ENCODE assay signal across 25 cellular contexts in genomic region chr1:71733121-71733520, GRCh38.
"Had no signal": no experiment of that assay in that cellular context is flagged by ENCODE, and none has a peak within 500 bp of the region (broad histone marks: within the 10 kb centered on the region; RNA-seq: fewer than 3 reads in every experiment).

No MANE protein-coding gene starts in this region.

- ATAC-seq: activated CD4-positive, alpha-beta T cell treated with anti-CD3 and anti-CD28 coated beads for 36 hours; activated CD8-positive, alpha-beta memory T cell treated with anti-CD3 and anti-CD28 coated beads, Interleukin-2, amount 10 ng/mL, durations not matched to agents 7 days and 5 days; activated CD8-positive, alpha-beta T cell treated with anti-CD3 and anti-CD28 coated beads, Interleukin-2, amount 10 ng/mL, durations not matched to agents 7 days and 5 days; activated naive CD8-positive, alpha-beta T cell treated with anti-CD3 and anti-CD28 coated beads, Interleukin-2, amount 50 U/mL, for 24 hours; activated T-cell treated with anti-CD3 and anti-CD28 coated beads, Interleukin-2, amount 50 U/mL, for 72 hours; esophagus mucosa had no signal

- H3K36me3 Mint-ChIP-seq: activated CD4-positive, alpha-beta memory T cell treated with anti-CD3 and anti-CD28 coated beads for 36 hours; activated CD8-positive, alpha-beta memory T cell treated with anti-CD3 and anti-CD28 coated beads, Interleukin-2, amount 10 ng/mL, durations not matched to agents 7 days and 5 days; activated naive CD4-positive, alpha-beta T cell treated with anti-CD3 and anti-CD28 coated beads, Interleukin-2, amount 50 U/mL, for 24 hours; activated naive CD8-positive, alpha-beta T cell treated with anti-CD3 and anti-CD28 coated beads for 36 hours had no signal

- H3K27ac ChIP-seq: brain microvascular endothelial cell, coronary artery had no signal

- H3K27me3 ChIP-seq: brain microvascular endothelial cell had no signal

- H3K27me3 Mint-ChIP-seq: activated CD4-positive, alpha-beta memory T cell treated with anti-CD3 and anti-CD28 coated beads for 36 hours; activated CD4-positive, alpha-beta T cell treated with anti-CD3 and anti-CD28 coated beads for 36 hours; activated CD4-positive, alpha-beta T cell treated with anti-CD3 and anti-CD28 coated beads, Interleukin-2, amount 10 ng/mL, durations not matched to agents 24 days and 14 days; activated CD8-positive, alpha-beta memory T cell treated with anti-CD3 and anti-CD28 coated beads, Interleukin-2, amount 10 ng/mL, durations not matched to agents 7 days and 5 days; activated naive CD4-positive, alpha-beta T cell treated with anti-CD3 and anti-CD28 coated beads, Interleukin-2, amount 50 U/mL, for 24 hours; activated naive CD8-positive, alpha-beta T cell treated with anti-CD3 and anti-CD28 coated beads, Interleukin-2, amount 50 U/mL, for 24 hours; central memory CD8-positive, alpha-beta T cell had no signal

- DNase-seq: activated CD4-positive, alpha-beta memory T cell treated with anti-CD3 and anti-CD28 coated beads for 36 hours; activated CD4-positive, alpha-beta T cell treated with anti-CD3 and anti-CD28 coated beads for 36 hours; activated CD4-positive, alpha-beta T cell treated with anti-CD3 and anti-CD28 coated beads, Interleukin-2, amount 10 ng/mL, durations not matched to agents 24 days and 14 days; activated CD4-positive, CD25-positive, alpha-beta regulatory T cell; activated CD4-positive, CD25-positive, alpha-beta regulatory T cell treated with anti-CD3 and anti-CD28 coated beads, Interleukin-2, amount 50 U/mL, for 72 hours; activated CD8-positive, alpha-beta memory T cell treated with anti-CD3 and anti-CD28 coated beads, Interleukin-2, amount 10 ng/mL, durations not matched to agents 7 days and 5 days; activated CD8-positive, alpha-beta memory T cell treated with anti-CD3 and anti-CD28 coated beads, Interleukin-2, amount 50 U/mL, for 4 hours; activated CD8-positive, alpha-beta T cell treated with anti-CD3 and anti-CD28 coated beads, Interleukin-2, amount 10 ng/mL, durations not matched to agents 7 days and 5 days; activated naive CD4-positive, alpha-beta T cell treated with anti-CD3 and anti-CD28 coated beads for 36 hours; activated naive CD8-positive, alpha-beta T cell treated with anti-CD3 and anti-CD28 coated beads for 36 hours; activated naive CD8-positive, alpha-beta T cell treated with anti-CD3 and anti-CD28 coated beads, Interleukin-2, amount 50 U/mL, for 24 hours; activated T-cell treated with anti-CD3 and anti-CD28 coated beads, Interleukin-2, amount 50 U/mL, for 1 hour; activated T-cell treated with anti-CD3 and anti-CD28 coated beads, Interleukin-2, amount 50 U/mL, for 72 hours; brain microvascular endothelial cell; dermis blood vessel endothelial cell; effector CD8-positive, alpha-beta T cell; endodermal cell; foreskin fibroblast; head of caudate nucleus; hippocampal formation; T-helper 2 cell had no signal

- H3K4me1 Mint-ChIP-seq: activated CD4-positive, alpha-beta T cell treated with anti-CD3 and anti-CD28 coated beads for 36 hours; activated CD4-positive, alpha-beta T cell treated with anti-CD3 and anti-CD28 coated beads, Interleukin-2, amount 10 ng/mL, durations not matched to agents 24 days and 14 days; activated CD8-positive, alpha-beta memory T cell treated with anti-CD3 and anti-CD28 coated beads, Interleukin-2, amount 10 ng/mL, durations not matched to agents 7 days and 5 days; activated naive CD4-positive, alpha-beta T cell treated with anti-CD3 and anti-CD28 coated beads, Interleukin-2, amount 50 U/mL, for 24 hours; activated naive CD8-positive, alpha-beta T cell treated with anti-CD3 and anti-CD28 coated beads for 36 hours; activated naive CD8-positive, alpha-beta T cell treated with anti-CD3 and anti-CD28 coated beads, Interleukin-2, amount 50 U/mL, for 24 hours; central memory CD8-positive, alpha-beta T cell had no signal

- H3K27ac Mint-ChIP-seq: activated CD4-positive, alpha-beta memory T cell treated with anti-CD3 and anti-CD28 coated beads for 36 hours; activated CD4-positive, alpha-beta T cell treated with anti-CD3 and anti-CD28 coated beads for 36 hours; activated CD4-positive, alpha-beta T cell treated with anti-CD3 and anti-CD28 coated beads, Interleukin-2, amount 10 ng/mL, durations not matched to agents 24 days and 14 days; activated CD8-positive, alpha-beta memory T cell treated with anti-CD3 and anti-CD28 coated beads, Interleukin-2, amount 10 ng/mL, durations not matched to agents 7 days and 5 days; activated CD8-positive, alpha-beta T cell treated with anti-CD3 and anti-CD28 coated beads, Interleukin-2, amount 10 ng/mL, durations not matched to agents 7 days and 5 days; activated naive CD4-positive, alpha-beta T cell treated with anti-CD3 and anti-CD28 coated beads for 36 hours; activated naive CD4-positive, alpha-beta T cell treated with anti-CD3 and anti-CD28 coated beads, Interleukin-2, amount 50 U/mL, for 24 hours; activated naive CD8-positive, alpha-beta T cell treated with anti-CD3 and anti-CD28 coated beads for 36 hours; activated naive CD8-positive, alpha-beta T cell treated with anti-CD3 and anti-CD28 coated beads, Interleukin-2, amount 50 U/mL, for 24 hours; activated T-cell treated with anti-CD3 and anti-CD28 coated beads, Interleukin-2, amount 50 U/mL, for 72 hours; endodermal cell had no signal

- H3K36me3 ChIP-seq: brain microvascular endothelial cell had no signal

- H3K9me3 Mint-ChIP-seq: activated CD4-positive, alpha-beta T cell treated with anti-CD3 and anti-CD28 coated beads, Interleukin-2, amount 10 ng/mL, durations not matched to agents 24 days and 14 days; activated naive CD4-positive, alpha-beta T cell treated with anti-CD3 and anti-CD28 coated beads for 36 hours; activated naive CD4-positive, alpha-beta T cell treated with anti-CD3 and anti-CD28 coated beads, Interleukin-2, amount 50 U/mL, for 24 hours; activated naive CD8-positive, alpha-beta T cell treated with anti-CD3 and anti-CD28 coated beads for 36 hours; endodermal cell had no signal

- H3K4me3 ChIP-seq: coronary artery had no signal

- H3K4me3 Mint-ChIP-seq: activated CD4-positive, alpha-beta memory T cell treated with anti-CD3 and anti-CD28 coated beads for 36 hours; activated CD4-positive, alpha-beta T cell treated with anti-CD3 and anti-CD28 coated beads for 36 hours; activated CD4-positive, alpha-beta T cell treated with anti-CD3 and anti-CD28 coated beads, Interleukin-2, amount 10 ng/mL, durations not matched to agents 24 days and 14 days; activated CD8-positive, alpha-beta memory T cell treated with anti-CD3 and anti-CD28 coated beads, Interleukin-2, amount 10 ng/mL, durations not matched to agents 7 days and 5 days; activated CD8-positive, alpha-beta T cell treated with anti-CD3 and anti-CD28 coated beads, Interleukin-2, amount 10 ng/mL, durations not matched to agents 7 days and 5 days; activated naive CD4-positive, alpha-beta T cell treated with anti-CD3 and anti-CD28 coated beads for 36 hours; activated naive CD4-positive, alpha-beta T cell treated with anti-CD3 and anti-CD28 coated beads, Interleukin-2, amount 50 U/mL, for 24 hours; activated naive CD8-positive, alpha-beta T cell treated with anti-CD3 and anti-CD28 coated beads for 36 hours; activated naive CD8-positive, alpha-beta T cell treated with anti-CD3 and anti-CD28 coated beads, Interleukin-2, amount 50 U/mL, for 24 hours; activated T-cell treated with anti-CD3 and anti-CD28 coated beads, Interleukin-2, amount 50 U/mL, for 72 hours; central memory CD8-positive, alpha-beta T cell; endodermal cell had no signal
